1 cellular context compared by ENCODE assay signal in genomic region chr10:69472142-69472541, GRCh38.
TF ChIP-seq lines count a peak whose summit lies in the region.

No MANE protein-coding gene starts in this region.

TF ChIP-seq in K562, 482 proteins besides CTCF, POLR2A, EP300 and RAD21:
- TF ChIP-seq ILF3 (IDR thresholded peaks at IDR 0.05; ENCODE audit: borderline replicate concordance) (no peak), ZFP36 (IDR thresholded peaks at IDR 0.05; ENCODE audit: low read depth, low read length, partially characterized antibody) (peak; percentile 91), ZNF584 (CRISPR knock-in tag; IDR thresholded peaks at IDR 0.05; ENCODE audit: low read depth) (no peak), ZC3H11A (IDR thresholded peaks at IDR 0.05; ENCODE audit: low read depth, low read length) (no peak), PHF20 (IDR thresholded peaks at IDR 0.05; ENCODE audit: partially characterized antibody) (no peak), BMI1 (IDR thresholded peaks at IDR 0.05; ENCODE audit: low read length) (no peak), BCOR (IDR thresholded peaks at IDR 0.05) (0 out of 2 replicates have a peak, but pooled peaks have one; percentile 34), ZNF165 (CRISPR knock-in tag; IDR thresholded peaks at IDR 0.05; ENCODE audit: borderline replicate concordance) (no peak), NFE2L1 (tag; IDR thresholded peaks at IDR 0.05; ENCODE audit: borderline replicate concordance, low read depth) (no peak)
- TF ChIP-seq, protein P1, sequence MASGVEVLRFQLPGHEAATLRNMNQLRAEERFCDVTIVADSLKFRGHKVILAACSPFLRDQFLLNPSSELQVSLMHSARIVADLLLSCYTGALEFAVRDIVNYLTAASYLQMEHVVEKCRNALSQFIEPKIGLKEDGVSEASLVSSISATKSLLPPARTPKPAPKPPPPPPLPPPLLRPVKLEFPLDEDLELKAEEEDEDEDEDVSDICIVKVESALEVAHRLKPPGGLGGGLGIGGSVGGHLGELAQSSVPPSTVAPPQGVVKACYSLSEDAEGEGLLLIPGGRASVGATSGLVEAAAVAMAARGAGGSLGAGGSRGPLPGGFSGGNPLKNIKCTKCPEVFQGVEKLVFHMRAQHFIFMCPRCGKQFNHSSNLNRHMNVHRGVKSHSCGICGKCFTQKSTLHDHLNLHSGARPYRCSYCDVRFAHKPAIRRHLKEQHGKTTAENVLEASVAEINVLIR (CRISPR knock-in tag; IDR thresholded peaks at IDR 0.05) = no peak
